ENCODE assay signal across 1 cellular context in the genomic region with DNA sequence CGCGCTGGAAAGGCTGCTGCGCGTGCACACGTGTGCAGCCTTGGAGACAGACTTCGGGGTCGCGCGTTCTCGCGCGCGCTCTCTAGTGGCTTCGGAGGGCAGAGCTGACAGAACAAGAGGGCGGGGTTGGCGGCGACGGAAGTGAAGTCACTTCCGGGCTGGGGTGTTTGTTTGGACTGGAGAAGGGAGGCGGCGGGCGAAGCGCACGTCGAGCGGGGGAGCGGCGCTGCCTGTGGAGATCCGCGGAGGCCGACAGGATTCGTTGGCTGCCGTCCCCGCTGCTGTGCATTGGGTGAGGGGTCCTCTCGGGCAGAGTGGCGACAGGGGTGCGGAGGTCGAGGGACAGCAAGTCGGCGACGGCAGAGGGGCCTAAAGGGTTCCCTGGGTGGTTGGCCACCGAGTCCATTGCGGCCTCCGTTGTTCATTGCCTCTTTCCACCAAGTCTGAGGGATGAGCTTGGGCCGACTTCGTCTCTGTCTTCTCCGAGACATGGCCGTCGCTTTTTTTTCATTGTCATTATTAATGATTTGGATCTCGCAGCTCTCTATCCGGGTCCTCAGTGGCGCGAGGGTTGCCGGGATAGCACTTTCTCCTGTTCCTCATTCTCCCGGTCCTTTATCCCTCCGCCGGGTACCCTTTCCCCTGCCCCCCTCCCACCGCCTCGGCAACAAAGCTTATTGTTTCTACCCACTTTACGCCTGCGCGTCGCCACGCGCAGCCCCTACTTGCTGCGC.
A peak's percentile ranks its signal among the peaks of the same experiment; 100 is the strongest.
TF ChIP-seq lines count a peak whose summit lies in the region.

A gene with protein sequence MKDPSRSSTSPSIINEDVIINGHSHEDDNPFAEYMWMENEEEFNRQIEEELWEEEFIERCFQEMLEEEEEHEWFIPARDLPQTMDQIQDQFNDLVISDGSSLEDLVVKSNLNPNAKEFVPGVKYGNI (plus strand): TSS at position 166 of the 734 bp plus-strand sequence. CDS start 21,931 bp downstream, outside the sequence.

TF ChIP-seq in HepG2, 621 proteins besides CTCF, POLR2A, EP300 and RAD21 (continued from another document and continues in another):
- TF ChIP-seq, protein P1, sequence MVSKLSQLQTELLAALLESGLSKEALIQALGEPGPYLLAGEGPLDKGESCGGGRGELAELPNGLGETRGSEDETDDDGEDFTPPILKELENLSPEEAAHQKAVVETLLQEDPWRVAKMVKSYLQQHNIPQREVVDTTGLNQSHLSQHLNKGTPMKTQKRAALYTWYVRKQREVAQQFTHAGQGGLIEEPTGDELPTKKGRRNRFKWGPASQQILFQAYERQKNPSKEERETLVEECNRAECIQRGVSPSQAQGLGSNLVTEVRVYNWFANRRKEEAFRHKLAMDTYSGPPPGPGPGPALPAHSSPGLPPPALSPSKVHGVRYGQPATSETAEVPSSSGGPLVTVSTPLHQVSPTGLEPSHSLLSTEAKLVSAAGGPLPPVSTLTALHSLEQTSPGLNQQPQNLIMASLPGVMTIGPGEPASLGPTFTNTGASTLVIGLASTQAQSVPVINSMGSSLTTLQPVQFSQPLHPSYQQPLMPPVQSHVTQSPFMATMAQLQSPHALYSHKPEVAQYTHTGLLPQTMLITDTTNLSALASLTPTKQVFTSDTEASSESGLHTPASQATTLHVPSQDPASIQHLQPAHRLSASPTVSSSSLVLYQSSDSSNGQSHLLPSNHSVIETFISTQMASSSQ (IDR thresholded peaks at IDR 0.05; ENCODE audit: low read depth) = no peak
- TF ChIP-seq, protein P1 (CRISPR knock-in tag; IDR thresholded peaks at IDR 0.05; ENCODE audit: borderline replicate concordance) = 0 out of 2 replicates have a peak, but pooled peaks have one; percentile 61
- TF ChIP-seq SATB2 (CRISPR knock-in tag; IDR thresholded peaks at IDR 0.05) (0 out of 2 replicates have a peak, but pooled peaks have one; percentile 14), FOXA3 (CRISPR knock-in tag; IDR thresholded peaks at IDR 0.05) (peak; percentile 70), HIVEP1 (CRISPR knock-in tag; IDR thresholded peaks at IDR 0.05) (peak; percentile 65; the same call in 1 of the 2 replicates), PPARG (CRISPR knock-in tag; conservative IDR thresholded peaks at IDR 0.05) (no peak; the same call in 1 of the 2 replicates), SOX6 (IDR thresholded peaks at IDR 0.05) (no peak), SOX6 (CRISPR knock-in tag; IDR thresholded peaks at IDR 0.05) (peak; percentile 89), MLLT10 (CRISPR knock-in tag; IDR thresholded peaks at IDR 0.05) (no peak), ZFP62 (CRISPR knock-in tag; IDR thresholded peaks at IDR 0.05) (no peak), ZNF652 (CRISPR knock-in tag; IDR thresholded peaks at IDR 0.05; ENCODE audit: borderline replicate concordance, low read depth) (no peak), ZNF883 (CRISPR knock-in tag; IDR thresholded peaks at IDR 0.05; ENCODE audit: not compliant biosample characterization) (peak; percentile 76), AGO1 (IDR thresholded peaks at IDR 0.05; ENCODE audit: low read depth, low read length, poor library complexity, severe bottlenecking) (peak; percentile 77), RXRA (CRISPR knock-in tag; IDR thresholded peaks at IDR 0.05) (peak; percentile 78), TARDBP (CRISPR knock-in tag; IDR thresholded peaks at IDR 0.05) (peak; percentile 74), ZNF720 (CRISPR knock-in tag; IDR thresholded peaks at IDR 0.05) (no peak), ZNF292 (CRISPR knock-in tag; IDR thresholded peaks at IDR 0.05; ENCODE audit: borderline replicate concordance, low read depth) (no peak; the same call in 1 of the 2 replicates), GABPA (IDR thresholded peaks at IDR 0.05; ENCODE audit: low read depth, low read length) (peak; percentile 80), GABPA (CRISPR knock-in tag; IDR thresholded peaks at IDR 0.05; ENCODE audit: low read depth) (peak; percentile 97), SALL1 (CRISPR knock-in tag; IDR thresholded peaks at IDR 0.05) (peak; percentile 73), ZNF768 (CRISPR knock-in tag; IDR thresholded peaks at IDR 0.05) (peak; percentile 67; the same call in 1 of the 2 replicates), NCOA5 (CRISPR knock-in tag; IDR thresholded peaks at IDR 0.05) (no peak), RAD51 (IDR thresholded peaks at IDR 0.05; ENCODE audit: borderline replicate concordance) (no peak), ZNF788 (CRISPR knock-in tag; IDR thresholded peaks at IDR 0.05; ENCODE audit: borderline replicate concordance) (peak; percentile 39; the same call in 1 of the 2 replicates), RFXAP (CRISPR knock-in tag; IDR thresholded peaks at IDR 0.05; ENCODE audit: borderline replicate concordance) (peak; percentile 97), TP53 (CRISPR knock-in tag; conservative IDR thresholded peaks at IDR 0.05) (no peak), SNAI1 (CRISPR knock-in tag; IDR thresholded peaks at IDR 0.05; ENCODE audit: borderline replicate concordance) (peak; percentile 93; the same call in 1 of the 2 replicates), ERF (CRISPR knock-in tag; IDR thresholded peaks at IDR 0.05) (peak; percentile 76), ZNF17 (CRISPR knock-in tag; IDR thresholded peaks at IDR 0.05) (no peak), CCAR2 (optimal IDR thresholded peaks at IDR 0.05; ENCODE audit: low read depth, low read length) (no peak), ZMYM2 (CRISPR knock-in tag; IDR thresholded peaks at IDR 0.05) (peak; percentile 79), JDP2 (CRISPR knock-in tag; IDR thresholded peaks at IDR 0.05; ENCODE audit: borderline replicate concordance) (no peak)
- TF ChIP-seq, protein P2, sequence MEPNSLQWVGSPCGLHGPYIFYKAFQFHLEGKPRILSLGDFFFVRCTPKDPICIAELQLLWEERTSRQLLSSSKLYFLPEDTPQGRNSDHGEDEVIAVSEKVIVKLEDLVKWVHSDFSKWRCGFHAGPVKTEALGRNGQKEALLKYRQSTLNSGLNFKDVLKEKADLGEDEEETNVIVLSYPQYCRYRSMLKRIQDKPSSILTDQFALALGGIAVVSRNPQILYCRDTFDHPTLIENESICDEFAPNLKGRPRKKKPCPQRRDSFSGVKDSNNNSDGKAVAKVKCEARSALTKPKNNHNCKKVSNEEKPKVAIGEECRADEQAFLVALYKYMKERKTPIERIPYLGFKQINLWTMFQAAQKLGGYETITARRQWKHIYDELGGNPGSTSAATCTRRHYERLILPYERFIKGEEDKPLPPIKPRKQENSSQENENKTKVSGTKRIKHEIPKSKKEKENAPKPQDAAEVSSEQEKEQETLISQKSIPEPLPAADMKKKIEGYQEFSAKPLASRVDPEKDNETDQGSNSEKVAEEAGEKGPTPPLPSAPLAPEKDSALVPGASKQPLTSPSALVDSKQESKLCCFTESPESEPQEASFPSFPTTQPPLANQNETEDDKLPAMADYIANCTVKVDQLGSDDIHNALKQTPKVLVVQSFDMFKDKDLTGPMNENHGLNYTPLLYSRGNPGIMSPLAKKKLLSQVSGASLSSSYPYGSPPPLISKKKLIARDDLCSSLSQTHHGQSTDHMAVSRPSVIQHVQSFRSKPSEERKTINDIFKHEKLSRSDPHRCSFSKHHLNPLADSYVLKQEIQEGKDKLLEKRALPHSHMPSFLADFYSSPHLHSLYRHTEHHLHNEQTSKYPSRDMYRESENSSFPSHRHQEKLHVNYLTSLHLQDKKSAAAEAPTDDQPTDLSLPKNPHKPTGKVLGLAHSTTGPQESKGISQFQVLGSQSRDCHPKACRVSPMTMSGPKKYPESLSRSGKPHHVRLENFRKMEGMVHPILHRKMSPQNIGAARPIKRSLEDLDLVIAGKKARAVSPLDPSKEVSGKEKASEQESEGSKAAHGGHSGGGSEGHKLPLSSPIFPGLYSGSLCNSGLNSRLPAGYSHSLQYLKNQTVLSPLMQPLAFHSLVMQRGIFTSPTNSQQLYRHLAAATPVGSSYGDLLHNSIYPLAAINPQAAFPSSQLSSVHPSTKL (CRISPR knock-in tag; IDR thresholded peaks at IDR 0.05) = peak; percentile 60
- TF ChIP-seq, protein P3, sequence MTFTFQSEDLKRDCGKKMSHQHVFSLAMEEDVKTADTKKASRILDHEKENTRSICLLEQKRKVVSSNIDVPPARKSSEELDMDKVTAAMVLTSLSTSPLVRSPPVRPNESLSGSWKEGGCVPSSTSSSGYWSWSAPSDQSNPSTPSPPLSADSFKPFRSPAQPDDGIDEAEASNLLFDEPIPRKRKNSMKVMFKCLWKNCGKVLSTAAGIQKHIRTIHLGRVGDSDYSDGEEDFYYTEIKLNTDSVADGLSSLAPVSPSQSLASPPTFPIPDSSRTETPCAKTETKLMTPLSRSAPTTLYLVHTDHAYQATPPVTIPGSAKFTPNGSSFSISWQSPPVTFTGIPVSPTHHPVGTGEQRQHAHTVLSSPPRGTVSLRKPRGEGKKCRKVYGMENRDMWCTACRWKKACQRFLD (CRISPR knock-in tag; IDR thresholded peaks at IDR 0.05; ENCODE audit: borderline replicate concordance) = 0 out of 2 replicates have a peak, but pooled peaks have one; percentile 23
- TF ChIP-seq, protein P4, sequence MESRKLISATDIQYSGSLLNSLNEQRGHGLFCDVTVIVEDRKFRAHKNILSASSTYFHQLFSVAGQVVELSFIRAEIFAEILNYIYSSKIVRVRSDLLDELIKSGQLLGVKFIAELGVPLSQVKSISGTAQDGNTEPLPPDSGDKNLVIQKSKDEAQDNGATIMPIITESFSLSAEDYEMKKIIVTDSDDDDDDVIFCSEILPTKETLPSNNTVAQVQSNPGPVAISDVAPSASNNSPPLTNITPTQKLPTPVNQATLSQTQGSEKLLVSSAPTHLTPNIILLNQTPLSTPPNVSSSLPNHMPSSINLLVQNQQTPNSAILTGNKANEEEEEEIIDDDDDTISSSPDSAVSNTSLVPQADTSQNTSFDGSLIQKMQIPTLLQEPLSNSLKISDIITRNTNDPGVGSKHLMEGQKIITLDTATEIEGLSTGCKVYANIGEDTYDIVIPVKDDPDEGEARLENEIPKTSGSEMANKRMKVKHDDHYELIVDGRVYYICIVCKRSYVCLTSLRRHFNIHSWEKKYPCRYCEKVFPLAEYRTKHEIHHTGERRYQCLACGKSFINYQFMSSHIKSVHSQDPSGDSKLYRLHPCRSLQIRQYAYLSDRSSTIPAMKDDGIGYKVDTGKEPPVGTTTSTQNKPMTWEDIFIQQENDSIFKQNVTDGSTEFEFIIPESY (CRISPR knock-in tag; IDR thresholded peaks at IDR 0.05) = no peak; the same call in 1 of the 2 replicates
- TF ChIP-seq, protein P5, sequence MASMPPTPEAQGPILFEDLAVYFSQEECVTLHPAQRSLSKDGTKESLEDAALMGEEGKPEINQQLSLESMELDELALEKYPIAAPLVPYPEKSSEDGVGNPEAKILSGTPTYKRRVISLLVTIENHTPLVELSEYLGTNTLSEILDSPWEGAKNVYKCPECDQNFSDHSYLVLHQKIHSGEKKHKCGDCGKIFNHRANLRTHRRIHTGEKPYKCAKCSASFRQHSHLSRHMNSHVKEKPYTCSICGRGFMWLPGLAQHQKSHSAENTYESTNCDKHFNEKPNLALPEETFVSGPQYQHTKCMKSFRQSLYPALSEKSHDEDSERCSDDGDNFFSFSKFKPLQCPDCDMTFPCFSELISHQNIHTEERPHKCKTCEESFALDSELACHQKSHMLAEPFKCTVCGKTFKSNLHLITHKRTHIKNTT (CRISPR knock-in tag; IDR thresholded peaks at IDR 0.05) = no peak
- TF ChIP-seq, protein P6, sequence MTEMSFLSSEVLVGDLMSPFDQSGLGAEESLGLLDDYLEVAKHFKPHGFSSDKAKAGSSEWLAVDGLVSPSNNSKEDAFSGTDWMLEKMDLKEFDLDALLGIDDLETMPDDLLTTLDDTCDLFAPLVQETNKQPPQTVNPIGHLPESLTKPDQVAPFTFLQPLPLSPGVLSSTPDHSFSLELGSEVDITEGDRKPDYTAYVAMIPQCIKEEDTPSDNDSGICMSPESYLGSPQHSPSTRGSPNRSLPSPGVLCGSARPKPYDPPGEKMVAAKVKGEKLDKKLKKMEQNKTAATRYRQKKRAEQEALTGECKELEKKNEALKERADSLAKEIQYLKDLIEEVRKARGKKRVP (CRISPR knock-in tag; IDR thresholded peaks at IDR 0.05) = peak in 1 of 2 experiments; percentile 53; a peak in 2 of 4 replicates
- TF ChIP-seq, protein P7, sequence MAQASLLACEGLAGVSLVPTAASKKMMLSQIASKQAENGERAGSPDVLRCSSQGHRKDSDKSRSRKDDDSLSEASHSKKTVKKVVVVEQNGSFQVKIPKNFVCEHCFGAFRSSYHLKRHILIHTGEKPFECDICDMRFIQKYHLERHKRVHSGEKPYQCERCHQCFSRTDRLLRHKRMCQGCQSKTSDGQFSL (CRISPR knock-in tag; IDR thresholded peaks at IDR 0.05) = no peak; the same call in 1 of the 2 replicates
